In genomic region chr1:41889506-41890414, GRCh38 we compare ENCODE assay signal across 1 cellular context.
TF ChIP-seq lines count a peak whose summit lies in the region.

No MANE protein-coding gene starts in this region.

TF ChIP-seq in HCT116, 20 proteins besides CTCF, POLR2A, EP300 and RAD21:
- no peak for TF ChIP-seq ZFX (IDR thresholded peaks at IDR 0.05)
- no peak for TF ChIP-seq TCF7L2 (IDR thresholded peaks at IDR 0.05; ENCODE audit: borderline replicate concordance, extremely low read depth, insufficient read depth, insufficient read length)
- TF ChIP-seq EGR1 (IDR thresholded peaks at IDR 0.05; ENCODE audit: low read depth): no peak
- TF ChIP-seq FOSL1 (IDR thresholded peaks at IDR 0.05; ENCODE audit: low read depth): no peak
- no peak for TF ChIP-seq CBX3 (IDR thresholded peaks at IDR 0.05; ENCODE audit: low read depth)
- no peak for TF ChIP-seq ELF1 (IDR thresholded peaks at IDR 0.05; ENCODE audit: borderline replicate concordance, low read depth)
- TF ChIP-seq EZH2 (IDR thresholded peaks at IDR 0.05): no peak
- no peak for TF ChIP-seq JUND (IDR thresholded peaks at IDR 0.05)
- no peak for TF ChIP-seq SP1 (IDR thresholded peaks at IDR 0.05; ENCODE audit: low read depth)
- TF ChIP-seq POLR2AphosphoS5 (IDR thresholded peaks at IDR 0.05; ENCODE audit: low read depth, low read length): no peak
- TF ChIP-seq REST (IDR thresholded peaks at IDR 0.05; ENCODE audit: low read depth): no peak
- no peak for TF ChIP-seq ZBTB33 (IDR thresholded peaks at IDR 0.05; ENCODE audit: extremely low read depth, insufficient replicate concordance, low read length)
- no peak for TF ChIP-seq YY1 (IDR thresholded peaks at IDR 0.05; ENCODE audit: extremely low read depth, insufficient replicate concordance, low read depth, low read length)
- TF ChIP-seq SIN3A (IDR thresholded peaks at IDR 0.05; ENCODE audit: low read depth): no peak
- no peak for TF ChIP-seq CEBPB (IDR thresholded peaks at IDR 0.05; ENCODE audit: low read depth)
- TF ChIP-seq ATF3 (IDR thresholded peaks at IDR 0.05): no peak
- no peak for TF ChIP-seq SRF (IDR thresholded peaks at IDR 0.05; ENCODE audit: low read depth)
